ENCODE assay signal across 8 cellular contexts in genomic region chr2:113889471-113890252, GRCh38. TPM values are rescaled to one million over a fixed set of nuclear protein-coding genes. Genes with fewer than 3 reads are reported as not detected.
DNase-seq lines count a peak whose midpoint lies in the region; ATAC-seq and TF ChIP-seq lines count a peak whose summit lies in the region.

TSS of gene ACTR3 (plus strand) at chr2:113890089. CDS start at chr2:113890280, 191 bp downstream.

- H3K27ac Mint-ChIP-seq in osteocyte (ENCODE audit: unreplicated experiment): peak within 1 kb of the TSS; percentile 99

- peak within 1 kb of the TSS; percentile 98 for H3K4me3 ChIP-seq in GM12865 (ENCODE audit: low read depth, low read length)
- peak within 1 kb of the TSS; percentile 100 for H3K4me3 ChIP-seq in thymus (ENCODE audit: low read length)

- peaks cover 4% of the 10 kb centered on the region for H3K36me3 Mint-ChIP-seq in osteocyte (ENCODE audit: unreplicated experiment)

- peaks cover 62% of the 10 kb centered on the region for H3K4me1 Mint-ChIP-seq in osteocyte (ENCODE audit: unreplicated experiment)

- under 1% methylated on average over 51 of the region's 51 CpGs for WGBS in thymus

- intact Hi-C loops in head of caudate nucleus (cut with DNase I): loop anchor here (1.0 kb wide), 1 partner anchor 133 kb away; the partner anchor contains the start of gene SLC35F5

- H3K27ac ChIP-seq in thymus (ENCODE audit: low read depth): peak within 1 kb of the TSS; percentile 99

- ATAC-seq in HG02759 (IDR thresholded peaks at IDR 0.05; ENCODE audit: unreplicated experiment): peak; percentile 64

- peak; percentile 99 for DNase-seq in GM12865 (ENCODE audit: low read depth)
- peak; percentile 96 to 99 (median 99) for DNase-seq in NCI-H1417 (lab: John Stamatoyannopoulos, UW)
- peak; percentile 95 to 97 for DNase-seq in SW 1271 (lab: John Stamatoyannopoulos, UW)
- DNase-seq in activated naive CD8-positive, alpha-beta T cell treated with anti-CD3 and anti-CD28 coated beads, Interleukin-2, amount 50 U/mL, for 16 hours (ENCODE audit: low read depth, low spot score): peak; percentile 96
- DNase-seq in head of caudate nucleus: peak; percentile 86 to 99 (median 97)
- DNase-seq in osteocyte (ENCODE audit: extremely low spot score, unreplicated experiment): peak; percentile 100

- no peaks in the 10 kb centered on the region for H3K27me3 Mint-ChIP-seq in osteocyte (ENCODE audit: unreplicated experiment)

- no peaks in the 10 kb centered on the region for H3K36me3 ChIP-seq in thymus (ENCODE audit: control insufficient read depth, insufficient read depth)

- no peaks in the 10 kb centered on the region for H3K9me3 ChIP-seq in thymus (ENCODE audit: control insufficient read depth)

- peak within 1 kb of the TSS; percentile 98 for H3K4me3 Mint-ChIP-seq in osteocyte (ENCODE audit: unreplicated experiment)

- H3K27me3 ChIP-seq in thymus (ENCODE audit: control insufficient read depth, insufficient read depth): no peaks in the 10 kb centered on the region

- no peaks in the 10 kb centered on the region for H3K9me3 Mint-ChIP-seq in osteocyte (ENCODE audit: unreplicated experiment)

- peaks cover 32% of the 10 kb centered on the region for H3K4me1 ChIP-seq in thymus (ENCODE audit: control insufficient read depth, insufficient read depth, low read length)

- TF ChIP-seq CTCF in GM12865 (IDR thresholded peaks at IDR 0.05; ENCODE audit: insufficient read depth, low read depth, low read length, missing control alignments) (no peak), osteocyte (IDR thresholded peaks at IDR 0.05) (peak; percentile 15)

RNA-seq across cellular contexts. Expression of gene ACTR3, which starts in this region (rescaled TPM):
- 255 and 265 TPM in 2 replicates for total RNA-seq in osteocyte
- 119 TPM for polyA plus RNA-seq in thymus

Comparison
In these comparisons a context has a peak if more than half of its experiments do, and no peak if none do; other contexts are left out.
1. Peak in every context shown above with its lines: DNase-seq, ATAC-seq, H3K4me3 ChIP-seq and H3K27ac ChIP-seq.